Comparison of ENCODE assay signal across 1 cellular context in genomic region chr15:65204931-65205655, GRCh38.
TF ChIP-seq lines count a peak whose summit lies in the region.

No MANE protein-coding gene starts in this region.

TF ChIP-seq in SK-N-SH treated with all-trans-retinoic acid at 6 μM for 48 hours, 23 proteins besides CTCF, POLR2A, EP300 and RAD21 (continued from another document):
- no peak for TF ChIP-seq CREB5 (CRISPR knock-in tag; IDR thresholded peaks at IDR 0.05; ENCODE audit: low read depth)
- no peak for TF ChIP-seq RARB (CRISPR knock-in tag; IDR thresholded peaks at IDR 0.05)
- TF ChIP-seq ZNF70 (CRISPR knock-in tag; IDR thresholded peaks at IDR 0.05), result no peak
- no peak for TF ChIP-seq ARNTL (CRISPR knock-in tag; IDR thresholded peaks at IDR 0.05; ENCODE audit: borderline replicate concordance, low read depth)
- TF ChIP-seq POU6F1 (CRISPR knock-in tag; IDR thresholded peaks at IDR 0.05; ENCODE audit: borderline replicate concordance, low read depth), result no peak
- no peak for TF ChIP-seq CSDC2 (CRISPR knock-in tag; IDR thresholded peaks at IDR 0.05)
- no peak for TF ChIP-seq CSRNP3 (CRISPR knock-in tag; IDR thresholded peaks at IDR 0.05)
- no peak for TF ChIP-seq ESRRG (CRISPR knock-in tag; IDR thresholded peaks at IDR 0.05)
- no peak for TF ChIP-seq PPARA (CRISPR knock-in tag; IDR thresholded peaks at IDR 0.05; ENCODE audit: borderline replicate concordance)
- TF ChIP-seq ZFP30 (CRISPR knock-in tag; IDR thresholded peaks at IDR 0.05), result no peak
- TF ChIP-seq ZFP3 (CRISPR knock-in tag; IDR thresholded peaks at IDR 0.05), result no peak
